In genomic region chr4:3825530-3825929, GRCh38 we compare ENCODE assay signal across 1 cellular context.
TF ChIP-seq lines count a peak whose summit lies in the region.

No MANE protein-coding gene starts in this region.

TF ChIP-seq in IMR-90, 13 proteins besides CTCF, POLR2A, EP300 and RAD21 (continued from another document):
- TF ChIP-seq MAFK (IDR thresholded peaks at IDR 0.05; ENCODE audit: low read depth, low read length) (no peak), CEBPB (IDR thresholded peaks at IDR 0.05; ENCODE audit: low read depth, low read length) (no peak), NFE2L2 (IDR thresholded peaks at IDR 0.05; ENCODE audit: low read depth, low read length) (no peak), SMC3 (IDR thresholded peaks at IDR 0.05; ENCODE audit: low read depth, low read length) (no peak), RCOR1 (IDR thresholded peaks at IDR 0.05; ENCODE audit: insufficient replicate concordance, low read length) (no peak), MXI1 (IDR thresholded peaks at IDR 0.05; ENCODE audit: borderline replicate concordance, low read depth, low read length) (no peak), USF2 (IDR thresholded peaks at IDR 0.05; ENCODE audit: low read depth, low read length) (no peak), RFX5 (IDR thresholded peaks at IDR 0.05; ENCODE audit: low read depth, low read length) (no peak)
